In the genomic region with DNA sequence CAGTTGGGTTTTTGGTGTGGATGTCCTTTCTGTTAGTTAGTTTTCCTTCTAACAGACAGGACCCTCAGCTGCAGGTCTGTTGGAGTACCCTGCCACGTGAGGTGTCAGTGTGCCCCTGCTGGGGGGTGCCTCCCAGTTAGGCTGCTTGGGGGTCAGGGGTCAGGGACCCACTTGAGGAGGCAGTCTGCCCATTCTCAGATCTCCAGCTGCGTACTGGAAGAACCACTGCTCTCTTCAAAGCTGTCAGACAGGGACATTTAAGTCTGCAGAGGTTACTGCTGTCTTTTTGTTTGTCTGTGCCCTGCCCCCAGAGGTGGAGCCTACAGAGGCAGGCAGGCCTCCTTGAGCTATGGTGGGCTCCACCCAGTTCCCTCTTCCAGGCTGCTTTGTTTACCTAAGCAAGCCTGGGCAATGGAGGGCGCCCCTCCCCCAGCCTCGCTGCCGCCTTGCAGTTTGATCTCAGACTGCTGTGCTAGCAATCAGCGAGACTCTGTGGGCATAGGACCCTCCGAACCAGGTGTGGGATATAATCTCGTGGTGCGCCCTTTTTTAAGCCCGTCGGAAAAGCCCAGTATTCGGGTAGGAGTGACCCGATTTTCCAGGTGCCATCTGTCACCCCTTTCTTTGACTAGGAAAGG, we compare ENCODE assay signal across 16 cellular contexts. TPM values are rescaled to one million over a fixed set of nuclear protein-coding genes. Genes with fewer than 3 reads are reported as not detected.
"Had no signal": no experiment of that assay in that cellular context is flagged by ENCODE, and none has a peak within 500 bp of the region (broad histone marks: within the 10 kb centered on the region; RNA-seq: fewer than 3 reads in every experiment).

No MANE protein-coding gene starts in this region.

RNA-seq across cellular contexts. Expression of gene PSG9, which starts 22.0 kb away (rescaled TPM):
- total RNA-seq: natural killer cell treated with Interleukin-12 subunit alpha and Interleukin-12 subunit beta and Interleukin-15 and Interleukin-18, amount 100 ng/mL, for 72 hours; neural crest cell; omental fat pad; osteocyte; posterior vena cava; prostate gland; pulmonary artery endothelial cell; right atrium auricular region; sciatic nerve; smooth muscle cell; spleen; suprapubic skin; transverse colon; upper lobe of right lung; urinary bladder; uterus had no signal
- polyA plus RNA-seq: smooth muscle cell, spleen, urinary bladder had no signal

RNA-seq across cellular contexts. Expression of gene PSG4, which starts 41.9 kb away (rescaled TPM):
- total RNA-seq: natural killer cell treated with Interleukin-12 subunit alpha and Interleukin-12 subunit beta and Interleukin-15 and Interleukin-18, amount 100 ng/mL, for 72 hours; neural crest cell; omental fat pad; osteocyte; posterior vena cava; pulmonary artery endothelial cell; right atrium auricular region; sciatic nerve; smooth muscle cell; spleen; transverse colon; upper lobe of right lung; uterus had no signal
- polyA plus RNA-seq: smooth muscle cell, spleen, urinary bladder had no signal
